14 cellular contexts compared by ENCODE assay signal in the genomic region with DNA sequence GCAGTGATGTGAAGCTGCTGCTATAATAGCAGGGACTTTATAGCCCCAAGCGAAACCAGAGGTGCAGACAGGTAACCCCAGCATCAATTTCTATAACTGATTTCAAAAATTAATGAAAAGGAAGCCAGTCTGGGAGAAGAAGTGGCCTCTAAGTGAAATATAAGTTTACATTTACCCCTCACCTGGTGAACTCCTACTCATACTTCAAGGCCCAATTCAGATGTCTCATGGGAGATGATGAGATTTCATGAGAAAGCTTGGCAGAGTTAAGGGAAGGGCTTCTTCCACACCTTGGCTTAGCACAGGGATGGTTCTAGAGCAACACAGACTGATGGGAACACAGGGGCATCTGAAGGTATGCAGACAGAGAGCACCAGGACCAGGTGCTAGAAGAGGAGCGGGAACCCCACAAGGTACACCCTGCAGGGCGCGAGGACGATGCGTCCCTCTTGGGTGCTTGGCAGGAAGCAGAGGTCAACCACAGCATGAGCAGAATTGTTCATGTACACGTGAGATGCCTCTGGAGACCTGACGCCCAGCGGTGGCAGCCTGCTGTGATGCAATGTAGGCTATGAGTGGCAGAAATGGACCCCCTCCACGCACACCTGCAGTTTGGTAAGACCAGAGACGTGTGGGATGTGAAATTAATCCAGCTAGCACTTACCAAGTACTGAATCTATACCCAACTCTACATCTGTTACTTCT.
DNase-seq lines count a peak whose midpoint lies in the region; ATAC-seq and TF ChIP-seq lines count a peak whose summit lies in the region.
"Had no signal": no experiment of that assay in that cellular context is flagged by ENCODE, and none has a peak within 500 bp of the region (broad histone marks: within the 10 kb centered on the region; RNA-seq: fewer than 3 reads in every experiment).

No MANE protein-coding gene starts in this region.

- H2AFZ ChIP-seq in neural progenitor cell (replicated peaks), result no peak overlapping the region

- no peak overlapping the region for H3K9ac ChIP-seq in neural progenitor cell

- no peaks in the 10 kb centered on the region for H3K27me3 ChIP-seq in neural progenitor cell
- H3K27me3 ChIP-seq: dorsolateral prefrontal cortex, spleen had no signal

- no peak overlapping the region for H3K4me3 ChIP-seq in neural progenitor cell
- H3K4me3 ChIP-seq: dorsolateral prefrontal cortex, spleen had no signal

- TF ChIP-seq CTCF in neural progenitor cell (IDR thresholded peaks at IDR 0.05), result no peak

- peaks cover 33% of the 10 kb centered on the region for H3K36me3 Mint-ChIP-seq in neural progenitor cell

- no peak overlapping the region for H3K4me2 ChIP-seq in neural progenitor cell

- peak overlapping the region; percentile 54 for H3K27ac Mint-ChIP-seq in neural progenitor cell
- H3K27ac Mint-ChIP-seq: activated CD4-positive, alpha-beta T cell treated with anti-CD3 and anti-CD28 coated beads for 36 hours; activated T-helper 1 cell treated with anti-CD3 and anti-CD28 coated beads, Interleukin-12 subunit alpha, Interleukin-12 subunit beta, Interleukin-2, Interleukin-4 antibody, amounts not matched to agents 30 ng/mL and 10 ng/mL and 1 ng/mL, durations not matched to agents 14 hours and 24 hours and 36 hours; CD4-positive, alpha-beta memory T cell; H9 had no signal

- H3K9me3 Mint-ChIP-seq in neural progenitor cell, result peaks cover 21% of the 10 kb centered on the region

- no peaks in the 10 kb centered on the region for H3F3A ChIP-seq in neural progenitor cell (ENCODE audit: low read depth)

- no peak for DNase-seq in neural progenitor cell (ENCODE audit: low spot score)
- DNase-seq in activated CD4-positive, alpha-beta T cell treated with anti-CD3 and anti-CD28 coated beads for 1 hour, result no peak
- DNase-seq in superior temporal gyrus (ENCODE audit: extremely low spot score), result no peak
- no peak for DNase-seq in HCEC 1CT
- DNase-seq: activated CD4-positive, alpha-beta T cell treated with anti-CD3 and anti-CD28 coated beads for 36 hours; CD4-positive, alpha-beta memory T cell; dorsolateral prefrontal cortex; H9; OCI-M1; spleen had no signal

- ATAC-seq in GM18873 (IDR thresholded peaks at IDR 0.05; ENCODE audit: low FRiP score, unreplicated experiment) (peak; percentile 54), GM21576 (IDR thresholded peaks at IDR 0.05; ENCODE audit: unreplicated experiment) (peak; percentile 63), HG03520 (IDR thresholded peaks at IDR 0.05; ENCODE audit: unreplicated experiment) (peak; percentile 58)
- ATAC-seq: activated CD4-positive, alpha-beta T cell treated with anti-CD3 and anti-CD28 coated beads for 36 hours had no signal

- H3K36me3 ChIP-seq in neural progenitor cell, result no peaks in the 10 kb centered on the region
- H3K36me3 ChIP-seq: spleen had no signal

- H3K4me3 Mint-ChIP-seq in neural progenitor cell, result no peak overlapping the region
- H3K4me3 Mint-ChIP-seq: activated CD4-positive, alpha-beta T cell treated with anti-CD3 and anti-CD28 coated beads for 36 hours; activated T-helper 1 cell treated with anti-CD3 and anti-CD28 coated beads, Interleukin-12 subunit alpha, Interleukin-12 subunit beta, Interleukin-2, Interleukin-4 antibody, amounts not matched to agents 30 ng/mL and 10 ng/mL and 1 ng/mL, durations not matched to agents 14 hours and 24 hours and 36 hours; CD4-positive, alpha-beta memory T cell; H9 had no signal

- no peaks in the 10 kb centered on the region for H3K4me1 ChIP-seq in neural progenitor cell
- H3K4me1 ChIP-seq: spleen had no signal

- H3K9me3 ChIP-seq in neural progenitor cell (ENCODE audit: low read depth), result no peaks in the 10 kb centered on the region

- H3K4me1 Mint-ChIP-seq in neural progenitor cell, result peaks cover 25% of the 10 kb centered on the region
- H3K4me1 Mint-ChIP-seq: activated CD4-positive, alpha-beta T cell treated with anti-CD3 and anti-CD28 coated beads for 36 hours; H9 had no signal

- H3K27me3 Mint-ChIP-seq in neural progenitor cell (ENCODE audit: insufficient read depth, low read depth), result peaks cover 3% of the 10 kb centered on the region
- H3K27me3 Mint-ChIP-seq: activated CD4-positive, alpha-beta T cell treated with anti-CD3 and anti-CD28 coated beads for 36 hours had no signal

- no peak overlapping the region for H3K27ac ChIP-seq in neural progenitor cell
- H3K27ac ChIP-seq: spleen had no signal

- no peaks in the 10 kb centered on the region for H4K20me1 ChIP-seq in neural progenitor cell (ENCODE audit: low read depth)

- H3K79me2 ChIP-seq in neural progenitor cell (ENCODE audit: low read depth), result no peaks in the 10 kb centered on the region
